ENCODE assay signal across 12 cellular contexts in genomic region chr19:19040417-19040816, GRCh38. TPM values are rescaled to one million over a fixed set of nuclear protein-coding genes. Genes with fewer than 3 reads are reported as not detected.
A peak's percentile ranks its signal among the peaks of the same experiment; 100 is the strongest.
DNase-seq lines count a peak whose midpoint lies in the region; TF ChIP-seq lines count a peak whose summit lies in the region.
"Had no signal": no experiment of that assay in that cellular context is flagged by ENCODE, and none has a peak within 500 bp of the region (broad histone marks: within the 10 kb centered on the region; RNA-seq: fewer than 3 reads in every experiment).

No MANE protein-coding gene starts in this region.

- peaks cover 36% of the 10 kb centered on the region for H3K36me3 Mint-ChIP-seq in activated naive CD8-positive, alpha-beta T cell treated with anti-CD3 and anti-CD28 coated beads for 36 hours
- H3K36me3 Mint-ChIP-seq in nephron progenitor cell (ENCODE audit: low read depth) = peaks cover 63% of the 10 kb centered on the region

- H3K27ac ChIP-seq in hepatocyte (peak overlapping the region; percentile 35), thymus (ENCODE audit: low read depth) (peak overlapping the region; percentile 94)

- H3K4me1 Mint-ChIP-seq in activated naive CD8-positive, alpha-beta T cell treated with anti-CD3 and anti-CD28 coated beads for 36 hours = peaks cover 30% of the 10 kb centered on the region
- peaks cover 4% of the 10 kb centered on the region for H3K4me1 Mint-ChIP-seq in nephron progenitor cell

- H3K9me3 ChIP-seq in hepatocyte (ENCODE audit: low read depth) (no peaks in the 10 kb centered on the region), thymus (ENCODE audit: control insufficient read depth) (no peaks in the 10 kb centered on the region)

- H3K4me3 ChIP-seq in hepatocyte (no peak overlapping the region), thymus (ENCODE audit: low read length) (no peak overlapping the region)
- H3K4me3 ChIP-seq: K562, skin epidermis had no signal

- no peaks in the 10 kb centered on the region for H3K4me1 ChIP-seq in hepatocyte (ENCODE audit: insufficient read depth)
- H3K4me1 ChIP-seq in thymus (ENCODE audit: control insufficient read depth, insufficient read depth, low read length) = peaks cover 18% of the 10 kb centered on the region

- WGBS in hepatocyte (ENCODE audit: low lambda C conversion rate, missing lambda C conversion rate) = 78% methylated on average over 7 of the region's 7 CpGs
- 88% methylated on average over 7 of the region's 7 CpGs for WGBS in thymus

- H3K27me3 ChIP-seq in hepatocyte (no peaks in the 10 kb centered on the region), thymus (ENCODE audit: control insufficient read depth, insufficient read depth) (no peaks in the 10 kb centered on the region)

- H3K4me2 ChIP-seq in hepatocyte = no peak overlapping the region

- no peak overlapping the region for H2AFZ ChIP-seq in hepatocyte

- TF ChIP-seq CTCF in hepatocyte (IDR thresholded peaks at IDR 0.05; ENCODE audit: poor library complexity) (no peak), nephron progenitor cell (IDR thresholded peaks at IDR 0.05) (no peak)

- no peaks in the 10 kb centered on the region for H3K9me3 Mint-ChIP-seq in activated naive CD8-positive, alpha-beta T cell treated with anti-CD3 and anti-CD28 coated beads for 36 hours
- peaks cover 35% of the 10 kb centered on the region for H3K9me3 Mint-ChIP-seq in nephron progenitor cell

- H3K9me2 ChIP-seq in hepatocyte (replicated peaks; ENCODE audit: insufficient read depth) = no peaks in the 10 kb centered on the region

- H3K4me3 Mint-ChIP-seq in activated naive CD8-positive, alpha-beta T cell treated with anti-CD3 and anti-CD28 coated beads for 36 hours = no peak overlapping the region
- H3K4me3 Mint-ChIP-seq in nephron progenitor cell = no peak overlapping the region

- peaks cover 68% of the 10 kb centered on the region for H3K79me2 ChIP-seq in hepatocyte

- peaks cover 3% of the 10 kb centered on the region for H4K20me1 ChIP-seq in hepatocyte (ENCODE audit: insufficient read depth, poor library complexity, severe bottlenecking)

- no peaks in the 10 kb centered on the region for H3K36me3 ChIP-seq in hepatocyte (replicated peaks; ENCODE audit: insufficient read depth, low read depth)
- peaks cover 43% of the 10 kb centered on the region for H3K36me3 ChIP-seq in thymus (ENCODE audit: control insufficient read depth, insufficient read depth)

- DNase-seq in NOMO-1 treated with DMSO at 0.1 percent for 48 hours (lab: John Stamatoyannopoulos, UW; ENCODE audit: unreplicated experiment) (peak; percentile 27), NOMO-1 treated with dmso at 0.1 percent for 144 hours (lab: John Stamatoyannopoulos, UW; ENCODE audit: unreplicated experiment) (no peak), hepatocyte (ENCODE audit: low spot score) (peak; percentile 69), nephron progenitor cell (no peak), NCI-H748 treated with DMSO at 0.1 percent for 48 hours (lab: John Stamatoyannopoulos, UW) (no peak), NCI-H748 (lab: John Stamatoyannopoulos, UW; ENCODE audit: unreplicated experiment) (no peak)
- DNase-seq in activated naive CD8-positive, alpha-beta T cell treated with anti-CD3 and anti-CD28 coated beads for 36 hours = no peak
- DNase-seq: activated gamma-delta T cell, AML-193 had no signal

- H3K27me3 Mint-ChIP-seq in activated naive CD8-positive, alpha-beta T cell treated with anti-CD3 and anti-CD28 coated beads for 36 hours = no peaks in the 10 kb centered on the region
- no peaks in the 10 kb centered on the region for H3K27me3 Mint-ChIP-seq in nephron progenitor cell (ENCODE audit: low read depth, poor library complexity)

- peak overlapping the region; percentile 60 for H3K27ac Mint-ChIP-seq in activated naive CD8-positive, alpha-beta T cell treated with anti-CD3 and anti-CD28 coated beads for 36 hours
- no peak overlapping the region for H3K27ac Mint-ChIP-seq in nephron progenitor cell

RNA-seq across cellular contexts. Expression of gene ARMC6, which starts 7.0 kb away (rescaled TPM):
- 10 to 100 TPM; 51.3 to 54.0 TPM for total RNA-seq in activated naive CD8-positive, alpha-beta T cell treated with anti-CD3 and anti-CD28 coated beads for 36 hours
- 26.4 and 29.7 TPM in 2 replicates for total RNA-seq in hepatocyte
- polyA plus RNA-seq in hepatocyte (25.8 and 30.8 TPM in 2 replicates), thymus (32.6 TPM)

RNA-seq across cellular contexts. Expression of gene SUGP2, which starts 7.1 kb away (rescaled TPM):
- total RNA-seq in activated naive CD8-positive, alpha-beta T cell treated with anti-CD3 and anti-CD28 coated beads for 36 hours = 10 to 100 TPM; 74.2 to 81.8 TPM
- total RNA-seq in hepatocyte = 35.6 and 36.4 TPM in 2 replicates
- polyA plus RNA-seq in hepatocyte = 51.0 and 57.5 TPM in 2 replicates
- 129 TPM for polyA plus RNA-seq in thymus

RNA-seq across cellular contexts. Expression of gene SLC25A42, which starts 23.4 kb away (rescaled TPM):
- 10 to 100 TPM in 1 of 2 experiments, 1 to 10 TPM in 1; 8.0 to 10.3 TPM for total RNA-seq in activated naive CD8-positive, alpha-beta T cell treated with anti-CD3 and anti-CD28 coated beads for 36 hours
- total RNA-seq in hepatocyte = 11.5 and 13.8 TPM in 2 replicates
- polyA plus RNA-seq in hepatocyte (21.3 and 23.2 TPM in 2 replicates), thymus (10.9 TPM)

Comparison
In these comparisons a context has a peak if more than half of its experiments do, and no peak if none do; other contexts are left out.
1. DNase-seq: peak in NOMO-1 treated with DMSO at 0.1 percent for 48 hours (single experiment) and hepatocyte (single experiment); none in NOMO-1 treated with dmso at 0.1 percent for 144 hours (single experiment), activated naive CD8-positive, alpha-beta T cell treated with anti-CD3 and anti-CD28 coated beads for 36 hours (single experiment), nephron progenitor cell (single experiment), NCI-H748 treated with DMSO at 0.1 percent for 48 hours (single experiment) and NCI-H748 (single experiment).